Comparison of ENCODE assay signal across 18 cellular contexts in the genomic region with DNA sequence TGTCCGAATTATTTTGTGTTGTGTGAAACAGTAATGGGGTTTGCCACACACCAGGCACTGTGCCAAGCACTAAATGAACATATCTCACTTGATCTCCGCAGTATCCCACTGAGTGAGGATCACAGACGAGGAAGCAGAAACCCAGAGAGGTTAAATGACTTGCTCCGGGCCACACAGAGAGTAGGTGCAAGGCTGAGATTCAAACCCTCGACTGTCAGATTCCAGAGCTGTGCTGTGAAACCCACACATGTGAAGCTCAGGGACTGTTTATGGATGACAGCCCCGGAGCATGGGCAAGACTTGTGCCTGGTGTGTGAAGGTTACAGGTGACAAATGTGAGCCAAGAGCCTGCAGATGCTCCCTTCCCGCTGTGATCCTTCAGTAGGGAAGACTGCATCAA.
"Had no signal": no experiment of that assay in that cellular context is flagged by ENCODE, and none has a peak within 500 bp of the region (broad histone marks: within the 10 kb centered on the region; RNA-seq: fewer than 3 reads in every experiment).

No MANE protein-coding gene starts in this region.

- H3K9me3 Mint-ChIP-seq: activated B cell treated with CpG ODN at 0.5 μM for 24 hours; activated CD8-positive, alpha-beta T cell treated with anti-CD3 and anti-CD28 coated beads for 36 hours; activated T-cell treated with anti-CD3 and anti-CD28 coated beads, Interleukin-2, amount 50 U/mL, for 4 hours; T-helper 2 cell treated with Interferon-gamma antibody and Interleukin-4, amounts not matched to agents 5 μg/mL and 100 μg/mL, for 36 hours had no signal

- H3K9me3 ChIP-seq: stomach, thoracic aorta had no signal

- H2AFZ ChIP-seq: hepatocyte had no signal

- H3K27me3 ChIP-seq: brain microvascular endothelial cell had no signal

- H3K36me3 Mint-ChIP-seq: activated naive CD8-positive, alpha-beta T cell had no signal

- H3K27ac ChIP-seq: brain microvascular endothelial cell, hepatocyte, stomach, thoracic aorta had no signal

- ATAC-seq: activated CD8-positive, alpha-beta T cell treated with anti-CD3 and anti-CD28 coated beads for 36 hours; activated T-cell treated with anti-CD3 and anti-CD28 coated beads, Interleukin-2, amount 50 U/mL, for 4 hours; left ventricle myocardium superior; sciatic nerve had no signal

- DNase-seq: activated B cell treated with CpG ODN at 0.5 μM for 24 hours; activated CD4-positive, alpha-beta T cell treated with anti-CD3 and anti-CD28 coated beads for 48 hours; activated CD8-positive, alpha-beta T cell treated with anti-CD3 and anti-CD28 coated beads for 36 hours; activated effector memory CD4-positive, alpha-beta T cell treated with anti-CD3 and anti-CD28 coated beads, Interleukin-2, amount 50 U/mL, for 16 hours; activated T-cell treated with anti-CD3 and anti-CD28 coated beads, Interleukin-2, amount 50 U/mL, for 4 hours; amniotic stem cell; brain microvascular endothelial cell; kidney; left ventricle myocardium superior; stimulated activated CD4-positive, alpha-beta T cell treated with anti-CD3 and anti-CD28 coated beads, Interleukin-1b, Interleukin-23, amount 100 ng/mL, for 48 hours; stomach had no signal

- H3K4me3 Mint-ChIP-seq: activated B cell treated with CpG ODN at 0.5 μM for 24 hours; activated CD8-positive, alpha-beta T cell treated with anti-CD3 and anti-CD28 coated beads for 36 hours; activated naive CD8-positive, alpha-beta T cell; activated T-cell treated with anti-CD3 and anti-CD28 coated beads, Interleukin-2, amount 50 U/mL, for 4 hours; T-helper 2 cell treated with Interferon-gamma antibody and Interleukin-4, amounts not matched to agents 5 μg/mL and 100 μg/mL, for 36 hours had no signal

- H3K79me2 ChIP-seq: hepatocyte had no signal

- H3K27ac Mint-ChIP-seq: activated B cell treated with CpG ODN at 0.5 μM for 24 hours; activated CD8-positive, alpha-beta T cell treated with anti-CD3 and anti-CD28 coated beads for 36 hours; activated naive CD8-positive, alpha-beta T cell; T-helper 2 cell treated with Interferon-gamma antibody and Interleukin-4, amounts not matched to agents 5 μg/mL and 100 μg/mL, for 36 hours had no signal

- H3K27me3 Mint-ChIP-seq: activated B cell treated with CpG ODN at 0.5 μM for 24 hours had no signal

- FAIRE-seq: endometrium, kidney, urothelium cell line had no signal

- H3K4me2 ChIP-seq: hepatocyte had no signal

- H3K36me3 ChIP-seq: brain microvascular endothelial cell, stomach, thoracic aorta had no signal

- H3K4me3 ChIP-seq: hepatocyte, stomach, thoracic aorta had no signal
